In the genomic region with DNA sequence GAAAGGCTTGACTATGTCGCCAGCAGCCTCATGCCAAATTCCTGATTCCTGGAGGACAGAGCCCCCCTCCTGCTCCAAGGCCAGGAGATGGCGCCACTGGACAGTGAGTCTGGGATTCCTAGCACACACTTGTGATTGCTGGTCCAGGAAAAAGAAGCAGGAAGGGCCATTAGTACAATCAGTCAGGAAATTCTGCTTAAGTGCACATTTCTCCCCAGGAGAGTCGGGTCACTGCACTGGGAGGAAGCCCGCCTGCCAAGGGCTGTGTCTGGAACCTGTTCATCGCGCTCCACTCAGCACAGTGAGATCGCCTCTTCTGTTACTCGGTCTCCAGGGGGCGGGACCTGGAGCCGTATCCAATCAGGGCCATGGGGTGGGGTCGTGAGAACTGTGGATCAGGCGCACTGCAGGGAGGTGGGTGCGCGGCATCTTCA, we compare ENCODE assay signal across 8 cellular contexts.
DNase-seq lines count a peak whose midpoint lies in the region; ATAC-seq and TF ChIP-seq lines count a peak whose summit lies in the region.

No MANE protein-coding gene starts in this region.

- H3K9me3 ChIP-seq in DND-41 (ENCODE audit: insufficient read depth, low read length, severe bottlenecking) (peaks cover 3% of the 10 kb centered on the region), Loucy (ENCODE audit: insufficient read depth, low read depth, low read length) (peaks cover 4% of the 10 kb centered on the region; the same call in 1 of the 2 replicates), skeletal muscle tissue (ENCODE audit: control insufficient read depth in 3 of 3, low read length in 3 of 3) (peaks cover 0 to 9% (median 0%) of the 10 kb centered on the region in 3 donors)

- H3K27me3 ChIP-seq in DND-41 (ENCODE audit: insufficient read depth, low read length, poor library complexity) (no peaks in the 10 kb centered on the region), Loucy (ENCODE audit: insufficient read depth, low read length, poor library complexity, severe bottlenecking) (no peaks in the 10 kb centered on the region), skeletal muscle tissue (ENCODE audit: control insufficient read depth in 3 of 3, insufficient read depth in 3 of 3, low read length in 3 of 3) (peaks cover 2 to 7% (median 6%) of the 10 kb centered on the region in 3 donors)

- peak; percentile 73 for TF ChIP-seq CTCF in DND-41 (IDR thresholded peaks at IDR 0.05; ENCODE audit: borderline replicate concordance, extremely low read depth, low read length, poor library complexity, severe bottlenecking)
- TF ChIP-seq CTCF in Loucy (conservative IDR thresholded peaks at IDR 0.05; ENCODE audit: low read length): peak; percentile 66

- H3F3A ChIP-seq in Loucy (ENCODE audit: low read depth): no peaks in the 10 kb centered on the region

- peak; percentile 36 for DNase-seq in DND-41
- DNase-seq in caudate nucleus (lab: John Stamatoyannopoulos, UW): peak in 58 of 61 donors; percentile 13 to 89 (median 69)
- peak; percentile 62 for DNase-seq in iris pigment epithelial cell (ENCODE audit: low read depth)
- no peak for DNase-seq in activated gamma-delta T cell treated with Interleukin-2 at 50 U/mL for 16 hours
- no peak for DNase-seq in NCI-H446 treated with DMSO at 0.1 percent for 48 hours (lab: John Stamatoyannopoulos, UW)

- H4K20me1 ChIP-seq in DND-41 (ENCODE audit: insufficient read depth, low read length) (no peaks in the 10 kb centered on the region), Loucy (ENCODE audit: insufficient read depth, low read length, poor library complexity, severe bottlenecking) (no peaks in the 10 kb centered on the region)

- H3K4me1 ChIP-seq in DND-41 (ENCODE audit: insufficient read depth, low read length): no peaks in the 10 kb centered on the region
- H3K4me1 ChIP-seq in Loucy (ENCODE audit: insufficient read depth, low read length, poor library complexity, severe bottlenecking): no peaks in the 10 kb centered on the region
- H3K4me1 ChIP-seq in skeletal muscle tissue (ENCODE audit: control insufficient read depth in 3 of 3, insufficient read depth in 3 of 3, low read length in 3 of 3): peaks cover 0 to 3% (median 0%) of the 10 kb centered on the region in 3 donors

- no peak overlapping the region for H3K27ac ChIP-seq in DND-41 (ENCODE audit: low read length)
- H3K27ac ChIP-seq in caudate nucleus (ENCODE audit: low read depth, low read length): no peak overlapping the region
- no peak overlapping the region for H3K27ac ChIP-seq in skeletal muscle tissue (ENCODE audit: low read depth, low read length)

- H2AFZ ChIP-seq in DND-41 (ENCODE audit: low read depth, low read length) (no peak overlapping the region), Loucy (ENCODE audit: low read length) (no peak overlapping the region)

- no peak overlapping the region for H3K9ac ChIP-seq in DND-41 (ENCODE audit: low read depth, low read length)
- no peak overlapping the region for H3K9ac ChIP-seq in Loucy (ENCODE audit: low read depth, low read length, poor library complexity, severe bottlenecking)
- H3K9ac ChIP-seq in skeletal muscle tissue (ENCODE audit: low read depth in 1 of 3, low read length in 3 of 3): peak overlapping the region in 1 of 3 donors; percentile 32

- ATAC-seq in DND-41 (ENCODE audit: insufficient read depth, low read depth) (peak; percentile 48; the same call in 1 of the 3 replicates), GM18498 (IDR thresholded peaks at IDR 0.05; ENCODE audit: unreplicated experiment) (no peak)

- H3K79me2 ChIP-seq in DND-41 (ENCODE audit: insufficient read depth, low read length) (no peaks in the 10 kb centered on the region), Loucy (ENCODE audit: insufficient read depth, low read length) (no peaks in the 10 kb centered on the region)

- no peaks in the 10 kb centered on the region for H3K9me2 ChIP-seq in Loucy (replicated peaks; ENCODE audit: low read depth, low read length)

- H3K4me3 ChIP-seq in DND-41 (ENCODE audit: low read depth in 1 of 2, low read length in 2 of 2) (no peak overlapping the region), Loucy (ENCODE audit: low read length, poor library complexity, severe bottlenecking) (no peak overlapping the region), skeletal muscle tissue (ENCODE audit: low read length in 3 of 3) (peak overlapping the region; percentile 54 to 65 (median 58))

- peaks cover 11% of the 10 kb centered on the region; the same call in 1 of the 2 replicates for H3K36me3 ChIP-seq in DND-41 (ENCODE audit: insufficient read depth, low read length)
- H3K36me3 ChIP-seq in Loucy (ENCODE audit: insufficient read depth, low read length): no peaks in the 10 kb centered on the region
- no peaks in the 10 kb centered on the region for H3K36me3 ChIP-seq in skeletal muscle tissue (ENCODE audit: control insufficient read depth in 3 of 3, insufficient read depth in 3 of 3, low read length in 3 of 3)

- H3K4me2 ChIP-seq in DND-41 (ENCODE audit: insufficient read depth, low read length): no peak overlapping the region
- no peak overlapping the region for H3K4me2 ChIP-seq in Loucy (ENCODE audit: low read depth, low read length, poor library complexity, severe bottlenecking)

Comparison
In these comparisons a context has a peak if more than half of its experiments do, and no peak if none do; other contexts are left out.
1. DNase-seq: peak in DND-41 (single experiment), caudate nucleus (58 of 61) and iris pigment epithelial cell (single experiment); none in activated gamma-delta T cell treated with Interleukin-2 at 50 U/mL for 16 hours (single experiment) and NCI-H446 treated with DMSO at 0.1 percent for 48 hours (single experiment).
2. H3K4me3 ChIP-seq: peak in skeletal muscle tissue (3 of 3); none in DND-41 (0 of 2) and Loucy (single experiment).